ENCODE assay signal across 27 cellular contexts in genomic region chr7:6497994-6498393, GRCh38. TPM values are rescaled to one million over a fixed set of nuclear protein-coding genes. Genes with fewer than 3 reads are reported as not detected.
DNase-seq lines count a peak whose midpoint lies in the region; ATAC-seq and TF ChIP-seq lines count a peak whose summit lies in the region.
"Had no signal": no experiment of that assay in that cellular context is flagged by ENCODE, and none has a peak within 500 bp of the region (broad histone marks: within the 10 kb centered on the region; RNA-seq: fewer than 3 reads in every experiment).

No MANE protein-coding gene starts in this region.

- no peak overlapping the region for H3K14ac ChIP-seq in neuronal stem cell (ENCODE audit: low read length)

- intact Hi-C loops in Right ventricle myocardium superior (cut with DNase I): no loop called here
- intact Hi-C loops in cardiac septum (cut with DNase I): no loop called here
- intact Hi-C loops in Panc1 (cut with micrococcal nuclease; ENCODE audit: unreplicated experiment): no loop called here

- H3K79me1 ChIP-seq in neuronal stem cell (ENCODE audit: low read depth, low read length): no peaks in the 10 kb centered on the region

- in situ Hi-C loops in Panc1 (cut with HindIII; ENCODE audit: low pct_unique_long_range_greater_than_20kb, low sequenced_read_pairs): no loop called here

- H3K4me1 ChIP-seq in Panc1 (ENCODE audit: control insufficient read depth, insufficient read depth, low read length): no peaks in the 10 kb centered on the region
- H3K4me1 ChIP-seq in neuronal stem cell (ENCODE audit: control insufficient read depth in 2 of 2, insufficient read depth in 1 of 2, low read depth in 1 of 2, low read length in 2 of 2): no peaks in the 10 kb centered on the region

- DNase-seq in Right ventricle myocardium superior: peak; percentile 26
- DNase-seq in cardiac septum (ENCODE audit: low spot score): no peak
- DNase-seq in ELF-1 (ENCODE audit: low read depth, low spot score): peak; percentile 87
- no peak for DNase-seq in Panc1 (ENCODE audit: low read depth, low spot score)
- no peak for DNase-seq in neuronal stem cell (ENCODE audit: low spot score)
- no peak for DNase-seq in activated CD4-positive, alpha-beta T cell treated with anti-CD3 and anti-CD28 coated beads for 48 hours
- DNase-seq: 8988T; ACHN; BE2C; C1 segment of cervical spinal cord; CD4-positive, alpha-beta memory T cell; CD4-positive, CD25-positive, alpha-beta regulatory T cell; CD8-positive, alpha-beta memory T cell; COR-L47; DMS 273 treated with DMSO at 0.1 percent for 48 hours; DMS153; DMS53; DMS79; DND-41; EL; GF-D8 had no signal

- no peak overlapping the region for H3K9ac ChIP-seq in neuronal stem cell (ENCODE audit: low read depth, low read length, poor library complexity)
- H3K9ac ChIP-seq: BLaER1 had no signal

- H3K4me2 ChIP-seq in neuronal stem cell (ENCODE audit: insufficient read depth, low read length, poor library complexity, severe bottlenecking): no peak overlapping the region
- H3K4me2 ChIP-seq: BLaER1 had no signal

- no peak overlapping the region for H2BK15ac ChIP-seq in neuronal stem cell (ENCODE audit: low read length)

- ATAC-seq in Right ventricle myocardium superior (ENCODE audit: poor library complexity) (no peak), Panc1 (peak; percentile 11; the same call in 1 of the 2 replicates), HG02840 (IDR thresholded peaks at IDR 0.05; ENCODE audit: low FRiP score, unreplicated experiment) (no peak)

- POLR2A ChIA-PET in Panc1 (lab: Charles Lee): no interaction called here

- no peak overlapping the region for H2AK5ac ChIP-seq in neuronal stem cell (ENCODE audit: low read depth, low read length)

- H2BK120ac ChIP-seq in neuronal stem cell (ENCODE audit: low read depth, low read length): no peak overlapping the region

- peak overlapping the region; percentile 17 for H2AFZ ChIP-seq in neuronal stem cell (ENCODE audit: low read length)

- CTCF ChIA-PET in Panc1 (lab: Charles Lee): interaction anchor here (0.6 kb wide), 1 partner anchor 63 kb away, joined by 3 read pairs; no protein-coding TSS in a partner anchor

- H4K8ac ChIP-seq in neuronal stem cell (ENCODE audit: low read depth, low read length): no peak overlapping the region

- no peaks in the 10 kb centered on the region for H3K9me3 ChIP-seq in Panc1 (ENCODE audit: control insufficient read depth, insufficient read depth, low read depth, low read length)
- peaks cover 3 to 5% of the 10 kb centered on the region in 2 donors for H3K9me3 ChIP-seq in neuronal stem cell (replicated peaks in 1 of 2; ENCODE audit: control insufficient read depth in 2 of 2, insufficient read depth in 1 of 2, low read depth in 1 of 2, low read length in 2 of 2)
- H3K9me3 ChIP-seq: BE2C, BLaER1 had no signal

- H3K18ac ChIP-seq in neuronal stem cell (ENCODE audit: low read length): no peak overlapping the region

- H3K36me3 ChIP-seq in Panc1 (ENCODE audit: control insufficient read depth, insufficient read depth, low read length) (no peaks in the 10 kb centered on the region), neuronal stem cell (replicated peaks in 1 of 2; ENCODE audit: control insufficient read depth in 2 of 2, insufficient read depth in 2 of 2, low read length in 2 of 2) (no peaks in the 10 kb centered on the region)
- H3K36me3 ChIP-seq: BE2C had no signal

- WGBS in neuronal stem cell (ENCODE audit: extremely low coverage in 2 of 2, insufficient read length in 2 of 2, insufficient replicate concordance in 1 of 2), 2 donors: no CpG with 5 or more reads among the region's 14 CpGs

- no TSS peak for BruUV-seq in Panc1 (replicated peaks; lab: Mats Ljungman, UMichigan)

- no peak overlapping the region for H4K91ac ChIP-seq in neuronal stem cell (ENCODE audit: low read depth, low read length, poor library complexity)

- no peak overlapping the region for H3K27ac ChIP-seq in Panc1 (ENCODE audit: low read length)
- no peak overlapping the region for H3K27ac ChIP-seq in neuronal stem cell (replicated peaks; ENCODE audit: low read length)
- H3K27ac ChIP-seq: BLaER1 had no signal

- no peak overlapping the region for H3K23ac ChIP-seq in neuronal stem cell (ENCODE audit: low read depth, low read length, poor library complexity)

- no peak for TF ChIP-seq CTCF in Panc1 (IDR thresholded peaks at IDR 0.05)

- H3K4ac ChIP-seq in neuronal stem cell (ENCODE audit: low read length): no peak overlapping the region

- H3K4me3 ChIP-seq in Panc1 (ENCODE audit: low read depth in 2 of 2, low read length in 2 of 2) (no peak overlapping the region), neuronal stem cell (ENCODE audit: low read length in 2 of 2) (no peak overlapping the region)
- H3K4me3 ChIP-seq: BLaER1 had no signal

- no peak overlapping the region for H2BK12ac ChIP-seq in neuronal stem cell (ENCODE audit: low read length)

- H3K27me3 ChIP-seq in Panc1 (ENCODE audit: control insufficient read depth, insufficient read depth, low read length) (no peaks in the 10 kb centered on the region), neuronal stem cell (ENCODE audit: control insufficient read depth in 3 of 3, insufficient read depth in 3 of 3, low read depth in 1 of 3, low read length in 3 of 3) (peaks cover 0 to 50% (median 9%) of the 10 kb centered on the region in 3 experiments)
- H3K27me3 ChIP-seq: BE2C, BLaER1 had no signal

- H2BK5ac ChIP-seq in neuronal stem cell (ENCODE audit: low read length): no peak overlapping the region

RNA-seq across cellular contexts. Expression of gene KDELR2, which starts 14.0 kb away (rescaled TPM):
- total RNA-seq in Right ventricle myocardium superior (41.3 TPM), cardiac septum (61.2 TPM), Panc1 (2021; ENCODE audit: unreplicated experiment) (199 TPM)
- 150 TPM for polyA plus RNA-seq in Panc1 (2012; ENCODE audit: insufficient read length)
- 70.7 TPM for polyA plus RNA-seq in neuronal stem cell (2013, experiment 1 of 2)
- 74.1 TPM for polyA plus RNA-seq in neuronal stem cell (2013, experiment 2 of 2)

RNA-seq across cellular contexts. Expression of gene DAGLB, which starts 50.2 kb away (rescaled TPM):
- total RNA-seq in Right ventricle myocardium superior (8.1 TPM), cardiac septum (7.3 TPM), Panc1 (2021; ENCODE audit: unreplicated experiment) (22.3 TPM)
- polyA plus RNA-seq in Panc1 (2012; ENCODE audit: insufficient read length): 17.2 TPM
- polyA plus RNA-seq in neuronal stem cell (2013, experiment 1 of 2): 10.6 TPM
- 9.4 TPM for polyA plus RNA-seq in neuronal stem cell (2013, experiment 2 of 2)

RNA-seq across cellular contexts. Expression of gene GRID2IP, which starts 53.3 kb away (rescaled TPM):
- total RNA-seq in Right ventricle myocardium superior (not detected), cardiac septum (not detected), Panc1 (2021; ENCODE audit: unreplicated experiment) (0.13 TPM)
- polyA plus RNA-seq in Panc1 (2012; ENCODE audit: insufficient read length): 0.13 TPM
- polyA plus RNA-seq in neuronal stem cell (2013, experiment 1 of 2): 0.33 TPM
- polyA plus RNA-seq in neuronal stem cell (2013, experiment 2 of 2): 0.30 TPM
- total RNA-seq: A673, Daoy had no signal
- polyA plus RNA-seq: AG04450; CD14-positive monocyte; CD8-positive, alpha-beta memory T cell had no signal

Comparison
In these comparisons a context has a peak if more than half of its experiments do, and no peak if none do; other contexts are left out.
1. DNase-seq: peak in Right ventricle myocardium superior (single experiment) and ELF-1 (single experiment); none in cardiac septum (single experiment), Panc1 (single experiment), neuronal stem cell (single experiment) and activated CD4-positive, alpha-beta T cell treated with anti-CD3 and anti-CD28 coated beads for 48 hours (single experiment).